28 cellular contexts compared by ENCODE assay signal in the genomic region with DNA sequence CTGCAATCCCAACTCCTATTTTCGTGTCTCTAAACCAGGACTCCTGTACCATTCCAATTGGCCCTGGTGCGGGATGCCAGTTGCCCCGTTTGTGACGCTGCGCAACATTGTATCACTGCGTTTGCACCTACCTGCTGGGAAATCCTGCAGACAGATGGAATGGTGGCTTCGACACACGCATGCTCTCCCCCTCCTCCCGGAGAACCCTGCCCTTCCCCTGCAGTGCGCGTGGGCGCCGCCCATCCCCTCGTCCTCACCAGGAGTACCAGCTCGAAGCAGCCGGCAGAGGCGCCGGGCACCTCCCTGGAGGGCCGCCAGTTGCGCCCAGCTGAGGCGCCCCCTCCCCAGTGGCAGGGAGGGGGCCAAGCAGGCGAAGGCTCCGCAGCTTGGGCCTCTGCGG. TPM values are rescaled to one million over a fixed set of nuclear protein-coding genes. Genes with fewer than 3 reads are reported as not detected.
DNase-seq lines count a peak whose midpoint lies in the region; ATAC-seq and TF ChIP-seq lines count a peak whose summit lies in the region.
"Had no signal": no experiment of that assay in that cellular context is flagged by ENCODE, and none has a peak within 500 bp of the region (broad histone marks: within the 10 kb centered on the region; RNA-seq: fewer than 3 reads in every experiment).

No MANE protein-coding gene starts in this region.

- no peaks in the 10 kb centered on the region for H3K4me1 ChIP-seq in iPS-18a (ENCODE audit: control insufficient read depth, low read depth, low read length)

- no peaks in the 10 kb centered on the region for H3K36me3 ChIP-seq in iPS-18a (ENCODE audit: control insufficient read depth, low read depth, low read length)
- H3K36me3 ChIP-seq: heart left ventricle, thoracic aorta had no signal

- DNase-seq in NCI-H82 (lab: John Stamatoyannopoulos, UW) (peak; percentile 17), NCI-H82 treated with DMSO at 0.1 percent for 48 hours (lab: John Stamatoyannopoulos, UW; ENCODE audit: unreplicated experiment) (no peak), retina (peak; percentile 51), hippocampal formation (lab: John Stamatoyannopoulos, UW) (no peak), RPMI8226 (no peak)
- DNase-seq: activated CD4-positive, CD25-positive, alpha-beta regulatory T cell; activated CD8-positive, alpha-beta T cell treated with anti-CD3 and anti-CD28 coated beads, Interleukin-2, amount 10 ng/mL, durations not matched to agents 7 days and 5 days; activated naive CD4-positive, alpha-beta T cell treated with anti-CD3 and anti-CD28 coated beads, Interleukin-2, amount 10 ng/mL, durations not matched to agents 7 days and 5 days; activated T-cell treated with anti-CD3 and anti-CD28 coated beads, Interleukin-2, amount 50 U/mL, for 1 hour; DMS153; effector memory CD8-positive, alpha-beta T cell; GM23248; kidney glomerular epithelial cell; mammary epithelial cell; NCI-H187 treated with DMSO at 0.1 percent for 48 hours; NCI-H446; T1000 had no signal

- peaks cover 0 to 4% (median 0%) of the 10 kb centered on the region in 5 experiments for H3K9me3 Mint-ChIP-seq in brain
- H3K9me3 Mint-ChIP-seq: activated naive CD4-positive, alpha-beta T cell treated with anti-CD3 and anti-CD28 coated beads, Interleukin-2, amount 10 ng/mL, durations not matched to agents 7 days and 5 days; effector memory CD8-positive, alpha-beta T cell; stimulated activated effector memory CD8-positive, alpha-beta T cell treated with anti-CD3 and anti-CD28 coated beads, Interleukin-12 subunit alpha, Interleukin-12 subunit beta, amount 100 ng/mL, for 72 hours had no signal

- peaks cover 85% of the 10 kb centered on the region for H3K27me3 Mint-ChIP-seq in brain

- TF ChIP-seq CTCF in brain (conservative IDR thresholded peaks at IDR 0.05): no peak

- H3K4me1 Mint-ChIP-seq in brain: peaks cover 24% of the 10 kb centered on the region
- H3K4me1 Mint-ChIP-seq: activated naive CD4-positive, alpha-beta T cell treated with anti-CD3 and anti-CD28 coated beads, Interleukin-2, amount 10 ng/mL, durations not matched to agents 7 days and 5 days; stimulated activated effector memory CD8-positive, alpha-beta T cell treated with anti-CD3 and anti-CD28 coated beads, Interleukin-12 subunit alpha, Interleukin-12 subunit beta, amount 100 ng/mL, for 72 hours had no signal

- no peak overlapping the region for H3K27ac ChIP-seq in iPS-18a (ENCODE audit: low read length)
- H3K27ac ChIP-seq: C4-2B, GM23248, heart left ventricle, RWPE1, thoracic aorta had no signal

- peak overlapping the region; percentile 60 for H3K4me3 ChIP-seq in iPS-18a (ENCODE audit: low read length)
- H3K4me3 ChIP-seq: GM12878, GM23248, heart left ventricle, K562, thoracic aorta had no signal

- H3K36me3 Mint-ChIP-seq in brain: no peaks in the 10 kb centered on the region
- H3K36me3 Mint-ChIP-seq: activated naive CD4-positive, alpha-beta T cell treated with anti-CD3 and anti-CD28 coated beads, Interleukin-2, amount 10 ng/mL, durations not matched to agents 7 days and 5 days; stimulated activated effector memory CD8-positive, alpha-beta T cell treated with anti-CD3 and anti-CD28 coated beads, Interleukin-12 subunit alpha, Interleukin-12 subunit beta, amount 100 ng/mL, for 72 hours had no signal

- no peaks in the 10 kb centered on the region for H3K9me3 ChIP-seq in iPS-18a (ENCODE audit: control insufficient read depth, low read depth, low read length)
- H3K9me3 ChIP-seq: heart left ventricle, thoracic aorta had no signal

- ATAC-seq in GM21447 (IDR thresholded peaks at IDR 0.05; ENCODE audit: unreplicated experiment): no peak
- ATAC-seq: activated CD8-positive, alpha-beta T cell treated with anti-CD3 and anti-CD28 coated beads, Interleukin-2, amount 10 ng/mL, durations not matched to agents 7 days and 5 days; effector memory CD8-positive, alpha-beta T cell; GM12878; heart left ventricle; K562; stimulated activated effector memory CD8-positive, alpha-beta T cell treated with anti-CD3 and anti-CD28 coated beads, Interleukin-12 subunit alpha, Interleukin-12 subunit beta, amount 100 ng/mL, for 72 hours had no signal

- H3K9ac ChIP-seq in iPS-18a (ENCODE audit: low read length): no peak overlapping the region
- H3K9ac ChIP-seq: GM23248 had no signal

- no peak overlapping the region for H3K27ac Mint-ChIP-seq in brain
- H3K27ac Mint-ChIP-seq: activated CD8-positive, alpha-beta T cell treated with anti-CD3 and anti-CD28 coated beads, Interleukin-2, amount 10 ng/mL, durations not matched to agents 7 days and 5 days; activated naive CD4-positive, alpha-beta T cell treated with anti-CD3 and anti-CD28 coated beads, Interleukin-2, amount 10 ng/mL, durations not matched to agents 7 days and 5 days; effector memory CD8-positive, alpha-beta T cell; stimulated activated effector memory CD8-positive, alpha-beta T cell treated with anti-CD3 and anti-CD28 coated beads, Interleukin-12 subunit alpha, Interleukin-12 subunit beta, amount 100 ng/mL, for 72 hours had no signal

- H3K4me3 Mint-ChIP-seq in brain: peak overlapping the region in 4 of 5 experiments; percentile 64 to 85 (median 83)
- H3K4me3 Mint-ChIP-seq: activated CD8-positive, alpha-beta T cell treated with anti-CD3 and anti-CD28 coated beads, Interleukin-2, amount 10 ng/mL, durations not matched to agents 7 days and 5 days; activated naive CD4-positive, alpha-beta T cell treated with anti-CD3 and anti-CD28 coated beads, Interleukin-2, amount 10 ng/mL, durations not matched to agents 7 days and 5 days; stimulated activated effector memory CD8-positive, alpha-beta T cell treated with anti-CD3 and anti-CD28 coated beads, Interleukin-12 subunit alpha, Interleukin-12 subunit beta, amount 100 ng/mL, for 72 hours had no signal

- H3K27me3 ChIP-seq in iPS-18a (ENCODE audit: control insufficient read depth, insufficient read depth, low read length): peaks cover 71% of the 10 kb centered on the region

RNA-seq across cellular contexts. Expression of a gene that starts 1.4 kb away (rescaled TPM):
- not detected for polyA plus RNA-seq in brain (ENCODE audit: insufficient read depth, low read depth, low replicate concordance)
- polyA plus RNA-seq: fibroblast of lung, GM23248, heart left ventricle, K562, mammary epithelial cell had no signal

Comparison
In these comparisons a context has a peak if more than half of its experiments do, and no peak if none do; other contexts are left out.
1. DNase-seq: peak in NCI-H82 (single experiment) and retina (single experiment); none in NCI-H82 treated with DMSO at 0.1 percent for 48 hours (single experiment), hippocampal formation (0 of 2) and RPMI8226 (single experiment).